Comparison of ENCODE assay signal across 1 cellular context in genomic region chr11:34929794-34930763, GRCh38.
A peak's percentile ranks its signal among the peaks of the same experiment; 100 is the strongest.
TF ChIP-seq lines count a peak whose summit lies in the region.

No MANE protein-coding gene starts in this region.

TF ChIP-seq in HepG2, 621 proteins besides CTCF, POLR2A, EP300 and RAD21 (continued from another document):
- TF ChIP-seq NR2F6 (IDR thresholded peaks at IDR 0.05) (0 out of 2 replicates have a peak, but pooled peaks have one; percentile 28), NR2F6 (CRISPR knock-in tag; IDR thresholded peaks at IDR 0.05) (peak; percentile 76), NR2C2 (CRISPR knock-in tag; IDR thresholded peaks at IDR 0.05; ENCODE audit: borderline replicate concordance) (no peak), BRF2 (CRISPR knock-in tag; IDR thresholded peaks at IDR 0.05) (peak; percentile 74), SUZ12 (IDR thresholded peaks at IDR 0.05; ENCODE audit: low read depth, low read length) (no peak)
- TF ChIP-seq, protein P1, sequence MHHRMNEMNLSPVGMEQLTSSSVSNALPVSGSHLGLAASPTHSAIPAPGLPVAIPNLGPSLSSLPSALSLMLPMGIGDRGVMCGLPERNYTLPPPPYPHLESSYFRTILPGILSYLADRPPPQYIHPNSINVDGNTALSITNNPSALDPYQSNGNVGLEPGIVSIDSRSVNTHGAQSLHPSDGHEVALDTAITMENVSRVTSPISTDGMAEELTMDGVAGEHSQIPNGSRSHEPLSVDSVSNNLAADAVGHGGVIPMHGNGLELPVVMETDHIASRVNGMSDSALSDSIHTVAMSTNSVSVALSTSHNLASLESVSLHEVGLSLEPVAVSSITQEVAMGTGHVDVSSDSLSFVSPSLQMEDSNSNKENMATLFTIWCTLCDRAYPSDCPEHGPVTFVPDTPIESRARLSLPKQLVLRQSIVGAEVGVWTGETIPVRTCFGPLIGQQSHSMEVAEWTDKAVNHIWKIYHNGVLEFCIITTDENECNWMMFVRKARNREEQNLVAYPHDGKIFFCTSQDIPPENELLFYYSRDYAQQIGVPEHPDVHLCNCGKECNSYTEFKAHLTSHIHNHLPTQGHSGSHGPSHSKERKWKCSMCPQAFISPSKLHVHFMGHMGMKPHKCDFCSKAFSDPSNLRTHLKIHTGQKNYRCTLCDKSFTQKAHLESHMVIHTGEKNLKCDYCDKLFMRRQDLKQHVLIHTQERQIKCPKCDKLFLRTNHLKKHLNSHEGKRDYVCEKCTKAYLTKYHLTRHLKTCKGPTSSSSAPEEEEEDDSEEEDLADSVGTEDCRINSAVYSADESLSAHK (CRISPR knock-in tag; IDR thresholded peaks at IDR 0.05; ENCODE audit: borderline replicate concordance): 0 out of 2 replicates have a peak, but pooled peaks have one; percentile 74
